In genomic region chr3:193240436-193240849, GRCh38 we compare ENCODE assay signal across 9 cellular contexts. TPM values are rescaled to one million over a fixed set of nuclear protein-coding genes. Genes with fewer than 3 reads are reported as not detected.
A peak's percentile ranks its signal among the peaks of the same experiment; 100 is the strongest.
DNase-seq lines count a peak whose midpoint lies in the region; ATAC-seq, FAIRE-seq and TF ChIP-seq lines count a peak whose summit lies in the region.
"Had no signal": no experiment of that assay in that cellular context is flagged by ENCODE, and none has a peak within 500 bp of the region (broad histone marks: within the 10 kb centered on the region; RNA-seq: fewer than 3 reads in every experiment).

No MANE protein-coding gene starts in this region.

- H3K27me3 Mint-ChIP-seq in activated T-helper 2 cell treated with anti-CD3 and anti-CD28 coated beads, Interferon-gamma antibody, Interleukin-2, Interleukin-4, amounts not matched to agents 10 μg/mL and 5 μg/mL and 100 μg/mL, durations not matched to agents 14 hours and 24 hours and 36 hours (ENCODE audit: low read depth) = peaks cover 29% of the 10 kb centered on the region

- no peak for FAIRE-seq in GM12892 (lab: Jason Lieb, UNC)

- peak overlapping the region; percentile 76 for H2AFZ ChIP-seq in parathyroid adenoma

- no peaks in the 10 kb centered on the region for H3K4me1 ChIP-seq in parathyroid adenoma

- no peaks in the 10 kb centered on the region for H3K36me3 Mint-ChIP-seq in activated T-helper 2 cell treated with anti-CD3 and anti-CD28 coated beads, Interferon-gamma antibody, Interleukin-2, Interleukin-4, amounts not matched to agents 10 μg/mL and 5 μg/mL and 100 μg/mL, durations not matched to agents 14 hours and 24 hours and 36 hours (ENCODE audit: low read depth)
- no peaks in the 10 kb centered on the region for H3K36me3 Mint-ChIP-seq in stimulated activated effector memory CD8-positive, alpha-beta T cell treated with anti-CD3 and anti-CD28 coated beads, Interleukin-12 subunit alpha, Interleukin-12 subunit beta, amount 100 ng/mL, for 72 hours

- no peaks in the 10 kb centered on the region for H3K9me3 Mint-ChIP-seq in activated T-helper 2 cell treated with anti-CD3 and anti-CD28 coated beads, Interferon-gamma antibody, Interleukin-2, Interleukin-4, amounts not matched to agents 10 μg/mL and 5 μg/mL and 100 μg/mL, durations not matched to agents 14 hours and 24 hours and 36 hours
- H3K9me3 Mint-ChIP-seq in stimulated activated effector memory CD8-positive, alpha-beta T cell treated with anti-CD3 and anti-CD28 coated beads, Interleukin-12 subunit alpha, Interleukin-12 subunit beta, amount 100 ng/mL, for 72 hours = peaks cover 2% of the 10 kb centered on the region

- in situ Hi-C loops in SK-MEL-5 (cut with HindIII; ENCODE audit: low pct_unique_long_range_greater_than_20kb, low sequenced_read_pairs) = no loop called here

- peaks cover 2% of the 10 kb centered on the region for H3K4me1 Mint-ChIP-seq in activated T-helper 2 cell treated with anti-CD3 and anti-CD28 coated beads, Interferon-gamma antibody, Interleukin-2, Interleukin-4, amounts not matched to agents 10 μg/mL and 5 μg/mL and 100 μg/mL, durations not matched to agents 14 hours and 24 hours and 36 hours (ENCODE audit: low read depth)
- no peaks in the 10 kb centered on the region for H3K4me1 Mint-ChIP-seq in stimulated activated effector memory CD8-positive, alpha-beta T cell treated with anti-CD3 and anti-CD28 coated beads, Interleukin-12 subunit alpha, Interleukin-12 subunit beta, amount 100 ng/mL, for 72 hours

- H3K4me3 ChIP-seq in fibroblast of villous mesenchyme (ENCODE audit: low read depth, low read length) = peak overlapping the region; percentile 42
- peak overlapping the region; percentile 74 for H3K4me3 ChIP-seq in parathyroid adenoma (ENCODE audit: low read depth, low read length)

- H3K9ac ChIP-seq in parathyroid adenoma = peak overlapping the region; percentile 5

- intact Hi-C loops in activated T-helper 2 cell treated with anti-CD3 and anti-CD28 coated beads, Interferon-gamma antibody, Interleukin-2, Interleukin-4, amounts not matched to agents 10 μg/mL and 5 μg/mL and 100 μg/mL, durations not matched to agents 14 hours and 24 hours and 36 hours (cut with micrococcal nuclease) = no loop called here

- no peak overlapping the region for H3K4me3 Mint-ChIP-seq in activated T-helper 2 cell treated with anti-CD3 and anti-CD28 coated beads, Interferon-gamma antibody, Interleukin-2, Interleukin-4, amounts not matched to agents 10 μg/mL and 5 μg/mL and 100 μg/mL, durations not matched to agents 14 hours and 24 hours and 36 hours (ENCODE audit: low read depth)
- no peak overlapping the region for H3K4me3 Mint-ChIP-seq in stimulated activated effector memory CD8-positive, alpha-beta T cell treated with anti-CD3 and anti-CD28 coated beads, Interleukin-12 subunit alpha, Interleukin-12 subunit beta, amount 100 ng/mL, for 72 hours

- H3K27me3 ChIP-seq in parathyroid adenoma (ENCODE audit: control insufficient read depth, insufficient read depth, low read length) = no peaks in the 10 kb centered on the region

- TF ChIP-seq CTCF in fibroblast of villous mesenchyme (IDR thresholded peaks at IDR 0.05; ENCODE audit: insufficient read depth, low read depth, low read length) (no peak), parathyroid adenoma (IDR thresholded peaks at IDR 0.05) (no peak)

- no peak for ATAC-seq in stimulated activated effector memory CD8-positive, alpha-beta T cell treated with anti-CD3 and anti-CD28 coated beads, Interleukin-12 subunit alpha, Interleukin-12 subunit beta, amount 100 ng/mL, for 72 hours
- no peak for ATAC-seq in HG02623 (IDR thresholded peaks at IDR 0.05; ENCODE audit: unreplicated experiment)

- H3K27ac ChIP-seq in parathyroid adenoma = peak overlapping the region; percentile 55
- H3K27ac ChIP-seq: epithelial cell of prostate had no signal

- no peak overlapping the region for H3K27ac Mint-ChIP-seq in activated T-helper 2 cell treated with anti-CD3 and anti-CD28 coated beads, Interferon-gamma antibody, Interleukin-2, Interleukin-4, amounts not matched to agents 10 μg/mL and 5 μg/mL and 100 μg/mL, durations not matched to agents 14 hours and 24 hours and 36 hours
- H3K27ac Mint-ChIP-seq in stimulated activated effector memory CD8-positive, alpha-beta T cell treated with anti-CD3 and anti-CD28 coated beads, Interleukin-12 subunit alpha, Interleukin-12 subunit beta, amount 100 ng/mL, for 72 hours = no peak overlapping the region

- no peaks in the 10 kb centered on the region for H3K79me2 ChIP-seq in parathyroid adenoma

- H3K4me2 ChIP-seq in parathyroid adenoma (ENCODE audit: low read length) = peak overlapping the region; percentile 90

- DNase-seq in GM12892 (ENCODE audit: insufficient read length) (peak; percentile 5), SK-MEL-5 (ENCODE audit: low read depth, low spot score) (peak; percentile 48), fibroblast of villous mesenchyme (ENCODE audit: low read depth) (no peak)
- DNase-seq in activated T-helper 2 cell treated with anti-CD3 and anti-CD28 coated beads, Interferon-gamma antibody, Interleukin-2, Interleukin-4, amounts not matched to agents 10 μg/mL and 5 μg/mL and 100 μg/mL, durations not matched to agents 14 hours and 24 hours and 36 hours (ENCODE audit: low spot score) = no peak
- DNase-seq in stimulated activated effector memory CD8-positive, alpha-beta T cell treated with anti-CD3 and anti-CD28 coated beads, Interleukin-12 subunit alpha, Interleukin-12 subunit beta, amount 100 ng/mL, for 72 hours (ENCODE audit: low spot score in 2 of 2) = no peak
- no peak for DNase-seq in stimulated activated naive CD4-positive, alpha-beta T cell (lab: John Stamatoyannopoulos, UW)

- no peaks in the 10 kb centered on the region for H3K36me3 ChIP-seq in parathyroid adenoma (ENCODE audit: control insufficient read depth, insufficient read depth, low read length)

- no peak for TF ChIP-seq POLR2A in GM12892 (IDR thresholded peaks at IDR 0.05; ENCODE audit: low read depth, low read length)

- H3K9me3 ChIP-seq in parathyroid adenoma (ENCODE audit: control insufficient read depth, low read length) = no peaks in the 10 kb centered on the region

RNA-seq across cellular contexts. Expression of gene PLAAT1, which starts 0.6 kb away (rescaled TPM):
- not detected for polyA plus RNA-seq in GM12892 (2012; ENCODE audit: missing spikeins)
- total RNA-seq in SK-MEL-5 (2014; rRNA removed; shearing (Covaris generic)) = 19.3 and 21.1 TPM in 2 replicates
- 8.0 and 12.2 TPM in 2 replicates for polyA plus RNA-seq in SK-MEL-5 (2015; cell fraction: cytosol; rRNA removed)
- polyA plus RNA-seq in SK-MEL-5 (2015; cell fraction: nucleus; rRNA removed) = 5.8 and 22.2 TPM in 2 replicates
- not detected in 2 replicates for total RNA-seq in fibroblast of villous mesenchyme
- not detected in 2 replicates for total RNA-seq in activated T-helper 2 cell treated with anti-CD3 and anti-CD28 coated beads, Interferon-gamma antibody, Interleukin-2, Interleukin-4, amounts not matched to agents 10 μg/mL and 5 μg/mL and 100 μg/mL, durations not matched to agents 14 hours and 24 hours and 36 hours

Comparison
In these comparisons a context has a peak if more than half of its experiments do, and no peak if none do; other contexts are left out.
1. DNase-seq: peak in GM12892 (single experiment) and SK-MEL-5 (single experiment); none in fibroblast of villous mesenchyme (single experiment), activated T-helper 2 cell treated with anti-CD3 and anti-CD28 coated beads, Interferon-gamma antibody, Interleukin-2, Interleukin-4, amounts not matched to agents 10 μg/mL and 5 μg/mL and 100 μg/mL, durations not matched to agents 14 hours and 24 hours and 36 hours (single experiment), stimulated activated effector memory CD8-positive, alpha-beta T cell treated with anti-CD3 and anti-CD28 coated beads, Interleukin-12 subunit alpha, Interleukin-12 subunit beta, amount 100 ng/mL, for 72 hours (0 of 2) and stimulated activated naive CD4-positive, alpha-beta T cell (0 of 6).
2. RNA of gene PLAAT1, which starts 0.6 kb away (total RNA-seq): 19.3 to 21.1 TPM in SK-MEL-5; not detected in fibroblast of villous mesenchyme and not detected in activated T-helper 2 cell treated with anti-CD3 and anti-CD28 coated beads, Interferon-gamma antibody, Interleukin-2, Interleukin-4, amounts not matched to agents 10 μg/mL and 5 μg/mL and 100 μg/mL, durations not matched to agents 14 hours and 24 hours and 36 hours; every median in the first group is over 10 times any median in the second.